ENCODE assay signal across 17 cellular contexts in the genomic region with DNA sequence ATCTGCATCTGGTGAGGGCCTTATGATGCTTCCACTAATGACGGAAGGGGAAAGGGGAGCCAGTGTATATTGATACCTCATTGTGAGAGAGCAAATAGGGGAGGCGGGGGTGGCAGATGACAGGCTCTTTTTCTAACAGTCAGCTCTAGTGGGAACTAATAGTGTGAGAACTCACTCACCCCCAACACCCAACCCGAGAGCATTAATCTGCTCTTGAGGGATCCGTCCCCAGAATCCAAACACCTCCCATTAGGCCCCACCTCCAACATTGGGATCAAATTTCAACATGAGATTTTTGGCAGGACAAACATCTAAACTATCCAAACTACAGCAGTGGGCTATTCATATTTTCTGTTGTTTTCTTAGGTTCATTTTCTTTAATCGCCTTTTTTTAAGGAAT.
"Had no signal": no experiment of that assay in that cellular context is flagged by ENCODE, and none has a peak within 500 bp of the region (broad histone marks: within the 10 kb centered on the region; RNA-seq: fewer than 3 reads in every experiment).

No MANE protein-coding gene starts in this region.

- H3K4me3 Mint-ChIP-seq: activated CD8-positive, alpha-beta T cell treated with anti-CD3 and anti-CD28 coated beads for 36 hours; activated T-cell treated with anti-CD3 and anti-CD28 coated beads, Interleukin-2, amount 50 U/mL, for 4 hours; memory B cell; nephron had no signal

- H3K4me1 ChIP-seq: psoas muscle had no signal

- ATAC-seq: activated CD8-positive, alpha-beta T cell treated with anti-CD3 and anti-CD28 coated beads for 36 hours; activated naive CD4-positive, alpha-beta T cell treated with anti-CD3 and anti-CD28 coated beads, Interleukin-2, amount 50 U/mL, for 72 hours; activated T-cell treated with anti-CD3 and anti-CD28 coated beads, Interleukin-2, amount 50 U/mL, for 4 hours; left ventricle myocardium superior; sciatic nerve had no signal

- H3K9me3 Mint-ChIP-seq: activated CD8-positive, alpha-beta T cell treated with anti-CD3 and anti-CD28 coated beads for 36 hours; activated naive CD4-positive, alpha-beta T cell treated with anti-CD3 and anti-CD28 coated beads, Interleukin-2, amount 50 U/mL, for 72 hours; activated T-cell treated with anti-CD3 and anti-CD28 coated beads, Interleukin-2, amount 50 U/mL, for 4 hours; memory B cell; nephron had no signal

- H3K27me3 ChIP-seq: dorsolateral prefrontal cortex had no signal

- H3K27ac ChIP-seq: dorsolateral prefrontal cortex, psoas muscle, thoracic aorta had no signal

- H3K4me3 ChIP-seq: dorsolateral prefrontal cortex, psoas muscle, thoracic aorta had no signal

- H3K27me3 Mint-ChIP-seq: activated CD8-positive, alpha-beta T cell treated with anti-CD3 and anti-CD28 coated beads for 36 hours; memory B cell had no signal

- DNase-seq: activated CD4-positive, alpha-beta T cell treated with anti-CD3 and anti-CD28 coated beads for 4 hours; activated CD8-positive, alpha-beta T cell treated with anti-CD3 and anti-CD28 coated beads for 36 hours; activated effector memory CD4-positive, alpha-beta T cell treated with anti-CD3 and anti-CD28 coated beads, Interleukin-2, amount 50 U/mL, for 16 hours; activated T-cell treated with anti-CD3 and anti-CD28 coated beads, Interleukin-2, amount 50 U/mL, for 4 hours; dorsolateral prefrontal cortex; erythroblast; left ventricle myocardium superior; occipital lobe; psoas muscle; T-helper 1 cell; T1000; WERI-Rb-1 had no signal

- H3K9me3 ChIP-seq: psoas muscle, thoracic aorta had no signal

- H3K4me1 Mint-ChIP-seq: nephron had no signal

- H3K27ac Mint-ChIP-seq: activated CD8-positive, alpha-beta T cell treated with anti-CD3 and anti-CD28 coated beads for 36 hours; activated naive CD4-positive, alpha-beta T cell treated with anti-CD3 and anti-CD28 coated beads, Interleukin-2, amount 50 U/mL, for 72 hours; memory B cell; nephron had no signal
